1 cellular context compared by ENCODE assay signal in genomic region chrX:136122207-136122606, GRCh38.
TF ChIP-seq lines count a peak whose summit lies in the region.

No MANE protein-coding gene starts in this region.

TF ChIP-seq in HEK293, 187 proteins besides CTCF, POLR2A, EP300 and RAD21 (continued from another document and continues in another):
- TF ChIP-seq SP7 (tag by site-specific recombination; IDR thresholded peaks at IDR 0.05) (no peak), KLF17 (tag by site-specific recombination; IDR thresholded peaks at IDR 0.05) (no peak), ZNF776 (tag by site-specific recombination; IDR thresholded peaks at IDR 0.05; ENCODE audit: borderline replicate concordance) (no peak), ZNF549 (tag by site-specific recombination; IDR thresholded peaks at IDR 0.05) (no peak), ZNF184 (tag by site-specific recombination; IDR thresholded peaks at IDR 0.05) (no peak), ZNF175 (tag by site-specific recombination; IDR thresholded peaks at IDR 0.05) (no peak), ZSCAN23 (tag by site-specific recombination; IDR thresholded peaks at IDR 0.05) (0 out of 2 replicates have a peak, but pooled peaks have one; percentile 32), ZBTB6 (tag by site-specific recombination; IDR thresholded peaks at IDR 0.05) (no peak), ZNF37A (tag by site-specific recombination; IDR thresholded peaks at IDR 0.05) (no peak), ZBTB7A (tag by site-specific recombination; IDR thresholded peaks at IDR 0.05; ENCODE audit: low read depth) (no peak), BCL6B (tag by site-specific recombination; IDR thresholded peaks at IDR 0.05) (no peak), ZNF292 (tag by site-specific recombination; IDR thresholded peaks at IDR 0.05; ENCODE audit: borderline replicate concordance, low read depth) (0 out of 2 replicates have a peak, but pooled peaks have one; percentile 38), ZNF121 (tag by site-specific recombination; IDR thresholded peaks at IDR 0.05) (peak; percentile 61; the same call in 1 of the 2 replicates), PATZ1 (tag by site-specific recombination; IDR thresholded peaks at IDR 0.05) (no peak), ZNF707 (tag by site-specific recombination; IDR thresholded peaks at IDR 0.05) (no peak), ZNF791 (tag by site-specific recombination; IDR thresholded peaks at IDR 0.05) (no peak), ATF2 (tag by site-specific recombination; IDR thresholded peaks at IDR 0.05; ENCODE audit: low read depth) (no peak), ZNF169 (tag by site-specific recombination; IDR thresholded peaks at IDR 0.05) (no peak), ZNF23 (tag by site-specific recombination; IDR thresholded peaks at IDR 0.05; ENCODE audit: borderline replicate concordance) (no peak), INSM2 (tag by site-specific recombination; IDR thresholded peaks at IDR 0.05) (no peak), ZNF112 (tag by site-specific recombination; IDR thresholded peaks at IDR 0.05) (no peak), ZNF510 (tag by site-specific recombination; IDR thresholded peaks at IDR 0.05; ENCODE audit: insufficient replicate concordance) (peak; percentile 61), ZNF514 (tag by site-specific recombination; IDR thresholded peaks at IDR 0.05) (no peak), ZNF521 (tag by site-specific recombination; IDR thresholded peaks at IDR 0.05) (no peak), YY1 (tag by site-specific recombination; IDR thresholded peaks at IDR 0.05) (no peak), KLF8 (tag by site-specific recombination; IDR thresholded peaks at IDR 0.05) (no peak), ZNF518A (tag by site-specific recombination; conservative IDR thresholded peaks at IDR 0.05; ENCODE audit: low read depth) (peak; percentile 94), ZNF155 (tag by site-specific recombination; IDR thresholded peaks at IDR 0.05) (no peak), ELK4 (IDR thresholded peaks at IDR 0.05; ENCODE audit: borderline replicate concordance, low read depth, low read length) (no peak), ZNF777 (tag by site-specific recombination; IDR thresholded peaks at IDR 0.05; ENCODE audit: borderline replicate concordance) (no peak), ZNF639 (tag by site-specific recombination; IDR thresholded peaks at IDR 0.05) (no peak), KLF9 (tag by site-specific recombination; IDR thresholded peaks at IDR 0.05; ENCODE audit: low read depth) (no peak), ZSCAN30 (tag by site-specific recombination; IDR thresholded peaks at IDR 0.05) (no peak), ZNF221 (tag by site-specific recombination; IDR thresholded peaks at IDR 0.05; ENCODE audit: borderline replicate concordance) (no peak), HOXD13 (CRISPR knock-in tag; IDR thresholded peaks at IDR 0.05; ENCODE audit: borderline replicate concordance) (no peak), ZNF529 (tag by site-specific recombination; IDR thresholded peaks at IDR 0.05; ENCODE audit: insufficient replicate concordance) (peak; percentile 24), HIC1 (tag by site-specific recombination; IDR thresholded peaks at IDR 0.05) (no peak), ZNF391 (tag by site-specific recombination; IDR thresholded peaks at IDR 0.05; ENCODE audit: borderline replicate concordance, low read depth) (no peak)
